ENCODE assay signal across 16 cellular contexts in the genomic region with DNA sequence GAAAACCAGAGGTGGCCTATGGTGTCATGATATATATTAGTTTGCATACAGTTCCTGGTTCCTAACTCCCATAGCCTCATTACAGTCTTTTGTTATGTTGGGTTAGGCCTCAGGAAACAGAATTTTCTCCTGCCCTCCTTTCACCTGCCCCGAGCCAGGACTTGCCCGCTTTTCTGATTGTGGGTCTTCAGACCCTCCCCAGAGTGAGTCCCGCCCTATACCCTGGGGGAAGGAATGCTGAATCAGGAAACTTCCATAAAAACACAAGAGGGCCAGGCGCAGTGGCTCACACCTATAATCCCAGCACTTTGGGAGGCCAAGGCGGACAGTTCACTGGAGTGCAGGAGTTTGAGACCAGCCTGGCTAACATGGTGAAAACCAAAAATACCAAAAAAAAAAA.
A peak's percentile ranks its signal among the peaks of the same experiment; 100 is the strongest.
DNase-seq lines count a peak whose midpoint lies in the region; ATAC-seq and TF ChIP-seq lines count a peak whose summit lies in the region.
"Had no signal": no experiment of that assay in that cellular context is flagged by ENCODE, and none has a peak within 500 bp of the region (broad histone marks: within the 10 kb centered on the region; RNA-seq: fewer than 3 reads in every experiment).

No MANE protein-coding gene starts in this region.

- POLR2A ChIA-PET in RWPE1 (lab: Yijun Ruan, JAX; ENCODE audit: low non-redundant PET), result no interaction called here

- no peaks in the 10 kb centered on the region for H3K23me2 ChIP-seq in H9 (ENCODE audit: insufficient read length, low read depth, low read length, poor library complexity, severe bottlenecking)

- no peak overlapping the region for H2AFZ ChIP-seq in H9 (ENCODE audit: low read length)
- no peak overlapping the region for H2AFZ ChIP-seq in trophoblast cell (ENCODE audit: insufficient read depth, low read length, poor library complexity)

- ATAC-seq in esophagus mucosa, result peak; percentile 51
- ATAC-seq in GM21576 (IDR thresholded peaks at IDR 0.05; ENCODE audit: unreplicated experiment), result no peak
- ATAC-seq: CD8-positive, alpha-beta T cell had no signal

- no peak overlapping the region for H3K4me3 Mint-ChIP-seq in H9
- H3K4me3 Mint-ChIP-seq: CD14-positive monocyte; CD8-positive, alpha-beta T cell had no signal

- no peak overlapping the region for H3K56ac ChIP-seq in H9 (ENCODE audit: insufficient read length, low read depth, low read length)

- H3K27me3 ChIP-seq in H9 (ENCODE audit: insufficient read depth, low read length) (no peaks in the 10 kb centered on the region), trophoblast cell (ENCODE audit: insufficient read depth, low read length) (no peaks in the 10 kb centered on the region), adrenal gland (no peaks in the 10 kb centered on the region)

- peaks cover 0 to 9% (median 9%) of the 10 kb centered on the region in 3 experiments; a peak in 5 of 7 replicates for H3K36me3 Mint-ChIP-seq in H9 (ENCODE audit: insufficient read depth in 1 of 3, low read depth in 3 of 3)

- H4K91ac ChIP-seq in H9 (ENCODE audit: insufficient read length, low read depth, low read length), result no peak overlapping the region
- no peak overlapping the region for H4K91ac ChIP-seq in trophoblast cell (ENCODE audit: low read depth, low read length)

- no peak overlapping the region for H2BK20ac ChIP-seq in H9 (ENCODE audit: low read depth, low read length, poor library complexity, severe bottlenecking)

- no peak overlapping the region for H3K27ac Mint-ChIP-seq in H9
- H3K27ac Mint-ChIP-seq: CD8-positive, alpha-beta T cell had no signal

- intact Hi-C loops in adrenal gland (cut with DNase I), result no loop called here

- H3K4me1 ChIP-seq in H9 (ENCODE audit: insufficient read depth, low read length) (no peaks in the 10 kb centered on the region), trophoblast cell (ENCODE audit: control insufficient read depth in 1 of 2, insufficient read depth in 2 of 2, low read length in 2 of 2) (peaks cover 22 to 32% of the 10 kb centered on the region in 2 experiments), adrenal gland (replicated peaks in 1 of 2) (no peaks in the 10 kb centered on the region)
- H3K4me1 ChIP-seq: Caco-2 had no signal

- no peak for TF ChIP-seq POLR2A in adrenal gland (IDR thresholded peaks at IDR 0.05)

- no peak overlapping the region for H4K12ac ChIP-seq in trophoblast cell (ENCODE audit: low read depth, low read length)

- DNase-seq in H9 (peak; percentile 52), RWPE1 (ENCODE audit: low spot score) (no peak), trophoblast cell (no peak), adrenal gland (no peak), NCI-H1930 (lab: John Stamatoyannopoulos, UW) (no peak)
- DNase-seq: Caco-2; CD8-positive, alpha-beta T cell; DND-41; GF-D8; GOT3; HCEC 1CT; IMR-90; KG1 had no signal

- no peaks in the 10 kb centered on the region for H3K9me3 ChIP-seq in H9 (ENCODE audit: control insufficient read depth, low read depth, low read length)
- no peaks in the 10 kb centered on the region for H3K9me3 ChIP-seq in trophoblast cell (ENCODE audit: insufficient read depth, low read depth, low read length)
- no peaks in the 10 kb centered on the region for H3K9me3 ChIP-seq in adrenal gland (replicated peaks in 1 of 3)
- H3K9me3 ChIP-seq: Caco-2 had no signal

- no peak overlapping the region for H3K4me2 ChIP-seq in H9 (ENCODE audit: insufficient read depth, insufficient read length, low read length)
- no peak overlapping the region for H3K4me2 ChIP-seq in trophoblast cell (ENCODE audit: low read length)

- no peaks in the 10 kb centered on the region for H3K79me1 ChIP-seq in H9 (ENCODE audit: insufficient read depth, low read depth, low read length, poor library complexity, severe bottlenecking)
- peaks cover 15% of the 10 kb centered on the region for H3K79me1 ChIP-seq in trophoblast cell (ENCODE audit: low read length)

- H3K79me2 ChIP-seq in H9 (ENCODE audit: insufficient read depth, low read length) (no peaks in the 10 kb centered on the region), trophoblast cell (ENCODE audit: control insufficient read depth, insufficient read depth, low read length, poor library complexity) (no peaks in the 10 kb centered on the region)

- no peak overlapping the region for H2BK15ac ChIP-seq in H9 (ENCODE audit: low read depth, low read length)

- H3K18ac ChIP-seq in H9 (ENCODE audit: insufficient read length, low read depth, low read length), result peak overlapping the region; percentile 27
- no peak overlapping the region for H3K18ac ChIP-seq in trophoblast cell (ENCODE audit: low read length)

- no peak overlapping the region for H3K4ac ChIP-seq in H9 (ENCODE audit: low read depth, low read length)
- no peak overlapping the region for H3K4ac ChIP-seq in trophoblast cell (ENCODE audit: low read depth, low read length)

- H3K9me3 Mint-ChIP-seq in H9, result no peaks in the 10 kb centered on the region
- H3K9me3 Mint-ChIP-seq: CD14-positive monocyte; CD8-positive, alpha-beta T cell had no signal

- no peak overlapping the region for H3K9ac ChIP-seq in H9 (ENCODE audit: extremely low read depth, insufficient read length, low read length)
- no peak overlapping the region for H3K9ac ChIP-seq in trophoblast cell (ENCODE audit: low read length)

- H3T11ph ChIP-seq in H9 (ENCODE audit: low read length), result no peak overlapping the region

- H4K8ac ChIP-seq in H9 (replicated peaks; ENCODE audit: insufficient read length, low read depth, low read length), result no peak overlapping the region
- H4K8ac ChIP-seq in trophoblast cell (ENCODE audit: low read depth, low read length), result no peak overlapping the region

- H3K14ac ChIP-seq in H9 (ENCODE audit: insufficient read depth, low read length) (no peak overlapping the region), trophoblast cell (ENCODE audit: low read length) (no peak overlapping the region)

- TF ChIP-seq CTCF in H9 (conservative IDR thresholded peaks at IDR 0.05) (no peak), RWPE1 (conservative IDR thresholded peaks at IDR 0.05; ENCODE audit: low read depth) (no peak), adrenal gland (IDR thresholded peaks at IDR 0.05) (no peak)

- H2BK120ac ChIP-seq in H9 (ENCODE audit: low read depth, low read length, poor library complexity, severe bottlenecking) (no peak overlapping the region), trophoblast cell (ENCODE audit: insufficient read depth, low read length, poor library complexity) (no peak overlapping the region)

- H2BK5ac ChIP-seq in H9 (ENCODE audit: insufficient read length, low read length) (no peak overlapping the region), trophoblast cell (ENCODE audit: low read depth, low read length, poor library complexity) (no peak overlapping the region)

- H3K4me1 Mint-ChIP-seq in H9, result peaks cover 11 to 17% of the 10 kb centered on the region in 2 experiments
- H3K4me1 Mint-ChIP-seq: CD14-positive monocyte had no signal

- H4K5ac ChIP-seq in H9 (ENCODE audit: insufficient read length, low read depth, low read length), result no peak overlapping the region

- H3K27me3 Mint-ChIP-seq in H9 (ENCODE audit: low read depth), result no peaks in the 10 kb centered on the region

- no peak overlapping the region for H3K23ac ChIP-seq in H9 (ENCODE audit: insufficient read length, low read depth, low read length)
- no peak overlapping the region for H3K23ac ChIP-seq in trophoblast cell (ENCODE audit: low read length)

- CTCF ChIA-PET in RWPE1 (lab: Yijun Ruan, JAX), result no interaction called here

- no peak overlapping the region for H2BK12ac ChIP-seq in H9 (ENCODE audit: insufficient read length, low read depth, low read length)
- H2BK12ac ChIP-seq in trophoblast cell (ENCODE audit: low read length), result no peak overlapping the region

- H3K4me3 ChIP-seq in trophoblast cell (ENCODE audit: low read depth, low read length) (no peak overlapping the region), adrenal gland (no peak overlapping the region)

- WGBS in H9 (ENCODE audit: extremely low coverage, insufficient read length, low lambda C conversion rate), result no CpG with 5 or more reads among the region's 5 CpGs
- WGBS in trophoblast cell (ENCODE audit: extremely low coverage, insufficient coverage, insufficient read length), result no CpG with 5 or more reads among the region's 5 CpGs
- WGBS in adrenal gland, 4 donors, result 83 to 92% (median 89%) methylated on average over 5 of the region's 5 CpGs

- no peaks in the 10 kb centered on the region for H4K20me1 ChIP-seq in H9 (ENCODE audit: control insufficient read depth, insufficient read depth, insufficient read length)

- no peak overlapping the region for H2AK5ac ChIP-seq in H9 (ENCODE audit: insufficient read length, low read length)
- no peak overlapping the region for H2AK5ac ChIP-seq in trophoblast cell (ENCODE audit: low read length)

- no peaks in the 10 kb centered on the region for H3K36me3 ChIP-seq in trophoblast cell (ENCODE audit: control insufficient read depth in 1 of 2, insufficient read depth in 2 of 2, low read length in 2 of 2)
- H3K36me3 ChIP-seq in adrenal gland (replicated peaks in 1 of 2), result no peaks in the 10 kb centered on the region

- H3K27ac ChIP-seq in H9 (ENCODE audit: insufficient read length, low read depth, low read length) (no peak overlapping the region), RWPE1 (peak overlapping the region; percentile 13; the same call in 1 of the 2 replicates), trophoblast cell (ENCODE audit: low read depth, low read length) (peak overlapping the region; percentile 81), adrenal gland (no peak overlapping the region)

Comparison
In these comparisons a context has a peak if more than half of its experiments do, and no peak if none do; other contexts are left out.
1. H3K27ac ChIP-seq: peak in RWPE1 (single experiment) and trophoblast cell (single experiment); none in H9 (single experiment) and adrenal gland (0 of 5).